ENCODE assay signal across 8 cellular contexts in the genomic region with DNA sequence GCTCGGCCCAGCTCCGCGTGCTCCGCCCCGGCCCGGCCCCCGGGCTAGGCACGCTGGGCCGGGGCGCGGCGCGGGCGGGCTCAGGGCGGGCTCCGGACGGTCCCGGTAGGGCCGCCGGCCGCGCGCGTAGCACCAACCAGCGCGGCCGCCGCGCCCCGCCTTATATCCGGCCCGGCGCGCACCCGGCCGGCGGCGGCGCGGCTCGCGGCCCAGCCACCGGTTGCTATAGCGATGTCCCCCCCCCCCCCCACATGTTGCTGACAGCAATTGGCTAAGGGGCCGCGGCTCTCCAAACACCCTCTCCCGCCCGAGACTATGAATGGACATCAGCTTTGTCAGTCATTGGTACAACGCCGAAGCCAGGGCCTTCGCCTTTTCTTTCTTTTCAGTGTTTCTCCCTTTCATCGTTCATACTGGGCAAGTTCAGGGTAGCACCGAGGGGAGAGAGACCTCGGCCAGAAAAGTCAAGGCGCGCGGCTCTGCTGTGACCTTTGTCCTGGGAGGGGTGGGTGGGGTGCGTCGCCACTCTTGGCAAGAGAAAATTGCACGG.
DNase-seq lines count a peak whose midpoint lies in the region; ATAC-seq and TF ChIP-seq lines count a peak whose summit lies in the region.

No MANE protein-coding gene starts in this region.

- WGBS in mesenchymal stem cell = 2% methylated on average over 16 of the region's 60 CpGs
- WGBS in thyroid gland, 2 donors = 0 to 1% methylated on average over 16 to 28 of the region's 60 CpGs

- H3K36me3 ChIP-seq in mesenchymal stem cell (ENCODE audit: control insufficient read depth in 1 of 2, insufficient read depth in 2 of 2, low read depth in 1 of 2, low read length in 2 of 2) (no peaks in the 10 kb centered on the region), thyroid gland (no peaks in the 10 kb centered on the region)

- H3K79me1 ChIP-seq in mesenchymal stem cell (replicated peaks; ENCODE audit: low read length, poor library complexity, severe bottlenecking) = no peaks in the 10 kb centered on the region

- H3K27me3 ChIP-seq in mesenchymal stem cell (ENCODE audit: control insufficient read depth in 1 of 2, insufficient read depth in 1 of 2, low read length in 2 of 2) (peaks cover 70 to 71% of the 10 kb centered on the region in 2 experiments), thyroid gland (peaks cover 11% of the 10 kb centered on the region)

- intact Hi-C loops in thyroid gland (cut with DNase I) = no loop called here

- H2AFZ ChIP-seq in mesenchymal stem cell (ENCODE audit: low read depth, low read length) = no peak overlapping the region

- no peak overlapping the region for H3K23ac ChIP-seq in mesenchymal stem cell (ENCODE audit: low read length in 2 of 2)

- H2BK5ac ChIP-seq in mesenchymal stem cell (ENCODE audit: low read depth, low read length, poor library complexity, severe bottlenecking) = no peak overlapping the region

- H3K18ac ChIP-seq in mesenchymal stem cell (ENCODE audit: low read depth in 1 of 2, low read length in 2 of 2) = no peak overlapping the region

- H3K4ac ChIP-seq in mesenchymal stem cell (ENCODE audit: low read depth in 1 of 2, low read length in 2 of 2) = no peak overlapping the region

- TF ChIP-seq POLR2A in thyroid gland (IDR thresholded peaks at IDR 0.05) = no peak

- peak overlapping the region; percentile 59 for H3K4me2 ChIP-seq in mesenchymal stem cell (ENCODE audit: low read length, poor library complexity, severe bottlenecking)

- H3K9me3 ChIP-seq in mesenchymal stem cell (ENCODE audit: control insufficient read depth, low read length) (no peaks in the 10 kb centered on the region), thyroid gland (no peaks in the 10 kb centered on the region)

- H3K4me1 ChIP-seq in mesenchymal stem cell (ENCODE audit: control insufficient read depth, insufficient read depth, low read depth, low read length) = peaks cover 34% of the 10 kb centered on the region
- peaks cover 0 to 23% of the 10 kb centered on the region in 2 donors for H3K4me1 ChIP-seq in thyroid gland

- H4K8ac ChIP-seq in mesenchymal stem cell (ENCODE audit: low read length) = no peak overlapping the region

- H3K4me3 ChIP-seq in mesenchymal stem cell (ENCODE audit: insufficient read depth in 1 of 2, low read depth in 1 of 2, low read length in 2 of 2) = no peak overlapping the region
- peak overlapping the region in 1 of 3 donors; percentile 12 for H3K4me3 ChIP-seq in thyroid gland (replicated peaks in 1 of 3)

- no peak overlapping the region for H3K14ac ChIP-seq in mesenchymal stem cell (ENCODE audit: low read length in 2 of 2)

- H2BK15ac ChIP-seq in mesenchymal stem cell (ENCODE audit: low read depth, poor library complexity, severe bottlenecking) = no peak overlapping the region

- ATAC-seq in GM18873 (IDR thresholded peaks at IDR 0.05; ENCODE audit: low FRiP score, unreplicated experiment) (no peak), GM21360 (IDR thresholded peaks at IDR 0.05; ENCODE audit: unreplicated experiment) (no peak)

- no peak overlapping the region for H2BK120ac ChIP-seq in mesenchymal stem cell (ENCODE audit: low read depth, low read length)

- peak; percentile 92 for DNase-seq in Daoy (ENCODE audit: low read depth)
- peak; percentile 14 for DNase-seq in NCI-H2171 (lab: John Stamatoyannopoulos, UW)
- peak; percentile 42 for DNase-seq in mesenchymal stem cell
- DNase-seq in thyroid gland = peak; percentile 20 to 21
- no peak for DNase-seq in NCI-H446 treated with DMSO at 0.1 percent for 48 hours (lab: John Stamatoyannopoulos, UW)

- TF ChIP-seq CTCF in thyroid gland (IDR thresholded peaks at IDR 0.05) = no peak

- H2BK12ac ChIP-seq in mesenchymal stem cell (ENCODE audit: low read length in 2 of 2) = no peak overlapping the region

- H2AK5ac ChIP-seq in mesenchymal stem cell (ENCODE audit: low read length, severe bottlenecking) = no peak overlapping the region

- H3K27ac ChIP-seq in cingulate gyrus (ENCODE audit: low read depth, low read length) (peak overlapping the region; percentile 54), mesenchymal stem cell (ENCODE audit: low read length, poor library complexity, severe bottlenecking) (no peak overlapping the region), thyroid gland (no peak overlapping the region)

- peak overlapping the region; percentile 32 for H3K9ac ChIP-seq in mesenchymal stem cell (ENCODE audit: low read length)

- no peak overlapping the region for H4K91ac ChIP-seq in mesenchymal stem cell (ENCODE audit: low read length)
